21 cellular contexts compared by ENCODE assay signal in the genomic region with DNA sequence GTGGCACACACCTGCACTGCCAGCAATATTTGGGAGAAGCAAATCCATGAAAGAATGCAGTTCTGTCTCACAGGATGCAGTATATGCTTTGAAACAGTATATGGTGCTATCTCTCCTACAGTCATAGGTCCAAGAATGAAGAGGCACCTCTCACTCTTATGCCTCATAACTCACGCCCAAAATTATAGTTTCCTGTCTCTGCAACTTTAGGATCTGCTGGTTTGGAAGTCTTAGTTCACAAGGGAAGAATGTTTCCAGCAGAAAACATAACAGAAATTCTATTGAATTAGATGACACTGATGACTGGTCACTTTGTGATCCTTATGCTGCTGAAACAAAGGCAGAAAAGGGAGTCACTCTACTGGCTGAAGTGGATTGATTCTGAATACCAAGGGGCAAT. TPM values are rescaled to one million over a fixed set of nuclear protein-coding genes. Genes with fewer than 3 reads are reported as not detected.
"Had no signal": no experiment of that assay in that cellular context is flagged by ENCODE, and none has a peak within 500 bp of the region (broad histone marks: within the 10 kb centered on the region; RNA-seq: fewer than 3 reads in every experiment).

No MANE protein-coding gene starts in this region.

- ATAC-seq: activated CD8-positive, alpha-beta memory T cell treated with anti-CD3 and anti-CD28 coated beads, Interleukin-2, amount 10 ng/mL, durations not matched to agents 7 days and 5 days; activated T-helper 17 cell treated with anti-CD3 and anti-CD28 coated beads, Interleukin-2, amount 50 U/mL, for 72 hours; gastroesophageal sphincter; heart right ventricle; left ventricle myocardium superior had no signal

- H3K27me3 Mint-ChIP-seq: activated CD4-positive, alpha-beta memory T cell treated with anti-CD3 and anti-CD28 coated beads, Interleukin-2, amount 10 ng/mL, durations not matched to agents 7 days and 5 days; activated T-helper 17 cell treated with anti-CD3 and anti-CD28 coated beads, Interleukin-2, amount 50 U/mL, for 72 hours had no signal

- H3K9me3 ChIP-seq: gastroesophageal sphincter, heart right ventricle, right atrium auricular region had no signal

- H3K9me3 Mint-ChIP-seq: activated B cell treated with CpG ODN at 0.5 μM for 24 hours; activated CD4-positive, alpha-beta memory T cell treated with anti-CD3 and anti-CD28 coated beads, Interleukin-2, amount 10 ng/mL, durations not matched to agents 7 days and 5 days had no signal

- H3K4me3 Mint-ChIP-seq: activated B cell treated with CpG ODN at 0.5 μM for 24 hours; activated CD4-positive, alpha-beta memory T cell treated with anti-CD3 and anti-CD28 coated beads, Interleukin-2, amount 10 ng/mL, durations not matched to agents 7 days and 5 days; activated CD8-positive, alpha-beta memory T cell treated with anti-CD3 and anti-CD28 coated beads, Interleukin-2, amount 10 ng/mL, durations not matched to agents 7 days and 5 days had no signal

- DNase-seq: activated B cell treated with CpG ODN at 0.5 μM for 24 hours; activated CD4-positive, alpha-beta memory T cell treated with anti-CD3 and anti-CD28 coated beads, Interleukin-2, amount 10 ng/mL, durations not matched to agents 7 days and 5 days; activated CD4-positive, alpha-beta T cell treated with anti-CD3 and anti-CD28 coated beads for 4 hours; activated CD8-positive, alpha-beta memory T cell treated with anti-CD3 and anti-CD28 coated beads, Interleukin-2, amount 10 ng/mL, durations not matched to agents 7 days and 5 days; activated naive CD4-positive, alpha-beta T cell; anterior cingulate cortex; cerebellar nuclear complex; cortex of kidney; heart right ventricle; left ventricle myocardium superior; occipital lobe; stimulated activated CD4-positive, alpha-beta T cell treated with anti-CD3 and anti-CD28 coated beads, Interleukin-12 subunit alpha, Interleukin-12 subunit beta, amount 100 ng/mL, for 4 hours; stimulated activated CD4-positive, alpha-beta T cell treated with anti-CD3 and anti-CD28 coated beads, Interleukin-1b, Interleukin-23, amount 100 ng/mL, for 48 hours; stimulated activated CD8-positive, alpha-beta memory T cell treated with anti-CD3 and anti-CD28 coated beads, Interleukin-4, amount 100 ng/mL, for 48 hours; stimulated activated naive CD4-positive, alpha-beta T cell; T-helper 9 cell had no signal

- H3K27ac Mint-ChIP-seq: activated B cell treated with CpG ODN at 0.5 μM for 24 hours; activated CD4-positive, alpha-beta memory T cell treated with anti-CD3 and anti-CD28 coated beads, Interleukin-2, amount 10 ng/mL, durations not matched to agents 7 days and 5 days; activated CD8-positive, alpha-beta memory T cell treated with anti-CD3 and anti-CD28 coated beads, Interleukin-2, amount 10 ng/mL, durations not matched to agents 7 days and 5 days; activated T-helper 17 cell treated with anti-CD3 and anti-CD28 coated beads, Interleukin-2, amount 50 U/mL, for 72 hours; progenitor cell of endocrine pancreas had no signal

- H3K36me3 Mint-ChIP-seq: activated CD8-positive, alpha-beta memory T cell treated with anti-CD3 and anti-CD28 coated beads, Interleukin-2, amount 10 ng/mL, durations not matched to agents 7 days and 5 days had no signal

- H3K27me3 ChIP-seq: right atrium auricular region had no signal

- H3K36me3 ChIP-seq: gastroesophageal sphincter, heart right ventricle, right atrium auricular region had no signal

- H3K4me3 ChIP-seq: gastroesophageal sphincter, heart right ventricle, right atrium auricular region had no signal

- H3K27ac ChIP-seq: gastroesophageal sphincter, heart right ventricle, right atrium auricular region had no signal

RNA-seq across cellular contexts. Expression of a gene that starts 5.7 kb away (rescaled TPM):
- total RNA-seq: activated B cell treated with CpG ODN at 0.5 μM for 24 hours; activated CD4-positive, alpha-beta memory T cell treated with anti-CD3 and anti-CD28 coated beads, Interleukin-2, amount 10 ng/mL, durations not matched to agents 7 days and 5 days; gastroesophageal sphincter; progenitor cell of endocrine pancreas; urinary bladder had no signal
- polyA plus RNA-seq: urinary bladder had no signal
